8 cellular contexts compared by ENCODE assay signal in the genomic region with DNA sequence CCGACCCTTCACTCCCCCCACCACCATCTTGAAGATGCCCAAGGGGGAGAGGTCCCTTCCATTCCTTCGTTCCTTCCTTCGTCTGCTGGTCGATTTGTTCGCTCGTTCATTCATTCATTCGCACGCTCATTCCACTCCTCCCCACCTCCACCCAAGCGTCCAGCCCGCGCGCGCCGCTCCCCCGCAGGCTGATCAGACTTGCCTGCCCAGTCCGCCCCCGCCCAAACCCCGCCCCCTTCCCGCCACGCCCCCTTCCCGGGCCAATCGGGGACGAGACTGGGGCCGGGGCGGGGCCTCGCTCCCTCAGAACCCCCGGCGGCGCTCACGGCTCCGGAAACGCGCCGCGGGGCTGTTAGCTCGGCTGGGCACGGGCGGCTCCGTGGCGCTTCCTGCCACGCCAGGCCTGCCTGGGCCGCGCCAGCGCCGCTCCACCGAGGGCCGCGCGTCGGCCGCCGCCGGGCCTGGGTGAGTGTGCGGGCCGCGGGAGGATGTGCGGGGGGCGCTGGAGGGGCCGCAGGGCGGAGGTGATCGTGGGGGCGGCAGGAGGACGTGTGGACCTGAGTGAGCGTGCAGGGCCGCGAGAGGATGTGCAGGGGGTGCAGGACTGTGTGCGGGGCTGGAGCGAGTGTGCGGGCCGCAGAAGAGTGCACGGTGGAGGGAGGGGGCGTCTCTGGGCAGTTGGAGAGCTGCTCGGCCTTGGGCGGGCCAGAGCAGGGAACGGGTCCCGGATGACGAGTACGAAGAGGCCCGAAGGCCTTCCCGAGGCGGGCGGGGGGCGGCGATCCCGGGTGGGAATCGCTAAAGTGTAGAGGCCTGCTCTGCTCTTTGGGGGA. TPM values are rescaled to one million over a fixed set of nuclear protein-coding genes. Genes with fewer than 3 reads are reported as not detected.
DNase-seq lines count a peak whose midpoint lies in the region; ATAC-seq and TF ChIP-seq lines count a peak whose summit lies in the region.

A gene with protein sequence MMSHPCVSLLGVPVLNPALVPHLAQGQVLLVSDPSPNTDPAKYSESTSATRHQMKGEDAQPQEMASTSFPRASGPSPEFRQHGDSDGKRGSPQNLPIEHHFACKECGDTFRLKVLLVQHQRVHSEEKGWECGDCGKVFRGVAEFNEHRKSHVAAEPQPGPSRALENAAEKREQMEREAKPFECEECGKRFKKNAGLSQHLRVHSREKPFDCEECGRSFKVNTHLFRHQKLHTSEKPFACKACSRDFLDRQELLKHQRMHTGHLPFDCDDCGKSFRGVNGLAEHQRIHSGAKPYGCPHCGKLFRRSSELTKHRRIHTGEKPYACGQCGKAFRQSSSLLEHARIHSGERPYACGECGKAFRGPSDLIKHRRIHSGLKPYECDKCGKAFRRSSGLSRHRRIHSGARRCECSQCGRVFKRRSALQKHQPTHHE (plus strand): TSS at position 333 of the 833 bp plus-strand sequence. CDS start 2,527 bp downstream, outside the sequence.

- peaks cover 3% of the 10 kb centered on the region for H3K4me1 ChIP-seq in RWPE2 (ENCODE audit: insufficient read depth, poor library complexity, severe bottlenecking)

- peak within 1 kb of the TSS; percentile 94 for H3K27ac Mint-ChIP-seq in neural crest cell (ENCODE audit: unreplicated experiment)
- H3K27ac Mint-ChIP-seq in stimulated activated naive CD8-positive, alpha-beta T cell treated with anti-CD3 and anti-CD28 coated beads, Interleukin-15, Interleukin-2, amounts not matched to agents 100 ng/mL and 50 ng/mL, for 24 hours, result peak within 1 kb of the TSS; percentile 72

- no peak for TF ChIP-seq CTCF in RWPE2 (IDR thresholded peaks at IDR 0.05; ENCODE audit: poor library complexity, severe bottlenecking)
- TF ChIP-seq CTCF in neural crest cell (conservative IDR thresholded peaks at IDR 0.05), result no peak

- H3K27me3 Mint-ChIP-seq in neural crest cell (ENCODE audit: low read depth), result no peaks in the 10 kb centered on the region
- no peaks in the 10 kb centered on the region for H3K27me3 Mint-ChIP-seq in stimulated activated naive CD8-positive, alpha-beta T cell treated with anti-CD3 and anti-CD28 coated beads, Interleukin-15, Interleukin-2, amounts not matched to agents 100 ng/mL and 50 ng/mL, for 24 hours

- no peaks in the 10 kb centered on the region for H3K9me3 ChIP-seq in KOPT-K1 (ENCODE audit: insufficient read depth, low read length, poor library complexity, severe bottlenecking)
- no peaks in the 10 kb centered on the region for H3K9me3 ChIP-seq in RWPE2 (ENCODE audit: severe bottlenecking)

- H3K9me3 Mint-ChIP-seq in neural crest cell, result peaks cover 3% of the 10 kb centered on the region
- no peaks in the 10 kb centered on the region for H3K9me3 Mint-ChIP-seq in stimulated activated naive CD8-positive, alpha-beta T cell treated with anti-CD3 and anti-CD28 coated beads, Interleukin-15, Interleukin-2, amounts not matched to agents 100 ng/mL and 50 ng/mL, for 24 hours

- peak within 1 kb of the TSS; percentile 72 for H3K4me3 ChIP-seq in RWPE2 (ENCODE audit: severe bottlenecking)

- peak within 1 kb of the TSS; percentile 89 for H3K4me3 Mint-ChIP-seq in neural crest cell
- peak within 1 kb of the TSS; percentile 87 for H3K4me3 Mint-ChIP-seq in stimulated activated naive CD8-positive, alpha-beta T cell treated with anti-CD3 and anti-CD28 coated beads, Interleukin-15, Interleukin-2, amounts not matched to agents 100 ng/mL and 50 ng/mL, for 24 hours

- no peaks in the 10 kb centered on the region for H3K27me3 ChIP-seq in RWPE2 (ENCODE audit: insufficient read depth, poor library complexity, severe bottlenecking)

- peak; percentile 76 for ATAC-seq in GM21786 (IDR thresholded peaks at IDR 0.05; ENCODE audit: unreplicated experiment)
- ATAC-seq in RWPE2 (ENCODE audit: low read depth), result peak; percentile 93

- H3K27ac ChIP-seq in KOPT-K1 (ENCODE audit: low read depth, low read length, poor library complexity, severe bottlenecking) (peak within 1 kb of the TSS; percentile 74), RWPE2 (ENCODE audit: poor library complexity, severe bottlenecking) (no peak within 1 kb of the TSS)

- H3K36me3 ChIP-seq in KOPT-K1 (ENCODE audit: insufficient read depth, low read length), result peaks cover 21% of the 10 kb centered on the region
- no peaks in the 10 kb centered on the region for H3K36me3 ChIP-seq in RWPE2 (ENCODE audit: low read depth)

- H3K36me3 Mint-ChIP-seq in neural crest cell (ENCODE audit: low read depth), result peaks cover 12% of the 10 kb centered on the region
- H3K36me3 Mint-ChIP-seq in stimulated activated naive CD8-positive, alpha-beta T cell treated with anti-CD3 and anti-CD28 coated beads, Interleukin-15, Interleukin-2, amounts not matched to agents 100 ng/mL and 50 ng/mL, for 24 hours (ENCODE audit: low read depth), result peaks cover 20% of the 10 kb centered on the region

- DNase-seq in Daoy (ENCODE audit: low read depth), result peak; percentile 81
- DNase-seq in RWPE2 (ENCODE audit: low spot score), result no peak
- DNase-seq in activated effector memory CD4-positive, alpha-beta T cell treated with Interleukin-2 at 50 U/mL for 16 hours, result peak; percentile 74
- peak; percentile 37 for DNase-seq in fibroblast of the conjunctiva (ENCODE audit: low read depth)
- peak; percentile 66 for DNase-seq in neural crest cell (ENCODE audit: low read depth, low spot score)

- H3K4me1 Mint-ChIP-seq in neural crest cell, result peaks cover 17% of the 10 kb centered on the region
- peaks cover 47% of the 10 kb centered on the region for H3K4me1 Mint-ChIP-seq in stimulated activated naive CD8-positive, alpha-beta T cell treated with anti-CD3 and anti-CD28 coated beads, Interleukin-15, Interleukin-2, amounts not matched to agents 100 ng/mL and 50 ng/mL, for 24 hours (ENCODE audit: low read depth)

RNA-seq across cellular contexts. Expression of the gene that starts here (rescaled TPM):
- total RNA-seq in Daoy (2014; rRNA removed; shearing (Covaris generic)), result 3.5 and 5.2 TPM in 2 replicates
- 13.9 and 14.8 TPM in 2 replicates for total RNA-seq in neural crest cell
